In genomic region chr9:128094166-128094949, GRCh38 we compare ENCODE assay signal across 8 cellular contexts. TPM values are rescaled to one million over a fixed set of nuclear protein-coding genes. Genes with fewer than 3 reads are reported as not detected.
A peak's percentile ranks its signal among the peaks of the same experiment; 100 is the strongest.
DNase-seq lines count a peak whose midpoint lies in the region; ATAC-seq lines count a peak whose summit lies in the region.

No MANE protein-coding gene starts in this region.

- CTCF ChIA-PET in activated CD4-positive, alpha-beta memory T cell treated with anti-CD3 and anti-CD28 coated beads, Interleukin-2, amount 10 ng/mL, durations not matched to agents 7 days and 5 days (lab: Charles Lee), result interaction anchor here (1.0 to 2.6 kb wide), 9 partner anchors 9 to 152 kb away, joined by 3 to 8 read pairs (median 4); no protein-coding TSS in a partner anchor

- H3K36me3 Mint-ChIP-seq in activated CD4-positive, alpha-beta memory T cell treated with anti-CD3 and anti-CD28 coated beads, Interleukin-2, amount 10 ng/mL, durations not matched to agents 7 days and 5 days (ENCODE audit: low read depth), result peaks cover 20% of the 10 kb centered on the region

- POLR2A ChIA-PET in activated CD4-positive, alpha-beta memory T cell treated with anti-CD3 and anti-CD28 coated beads, Interleukin-2, amount 10 ng/mL, durations not matched to agents 7 days and 5 days (lab: Charles Lee), result interaction anchor here (0.7 to 3.3 kb wide), 14 partner anchors 8 to 139 kb away, joined by 3 to 11 read pairs (median 3); partner anchors contain the start of genes NAIF1 and SLC25A25

- H3K4me3 Mint-ChIP-seq in activated CD4-positive, alpha-beta memory T cell treated with anti-CD3 and anti-CD28 coated beads, Interleukin-2, amount 10 ng/mL, durations not matched to agents 7 days and 5 days, result peak overlapping the region; percentile 33

- DNase-seq in AG20443 (ENCODE audit: low spot score), result peak; percentile 94
- DNase-seq in NCI-H748 (lab: John Stamatoyannopoulos, UW; ENCODE audit: unreplicated experiment), result peak; percentile 94
- peak; percentile 82 for DNase-seq in activated CD4-positive, alpha-beta memory T cell treated with anti-CD3 and anti-CD28 coated beads, Interleukin-2, amount 10 ng/mL, durations not matched to agents 7 days and 5 days
- peak; percentile 60 for DNase-seq in effector CD4-positive, alpha-beta T cell
- peak; percentile 94 for DNase-seq in medulla oblongata (ENCODE audit: extremely low spot score)
- peak; percentile 70 to 87 (median 75) for DNase-seq in stimulated activated CD4-positive, alpha-beta T cell treated with anti-CD3 and anti-CD28 coated beads, TNF-alpha, amount 100 ng/mL, for 24 hours (ENCODE audit: low read depth in 3 of 3)

- peak; percentile 79 for ATAC-seq in GM19324 (IDR thresholded peaks at IDR 0.05; ENCODE audit: low FRiP score, unreplicated experiment)
- ATAC-seq in HG03442 (IDR thresholded peaks at IDR 0.05; ENCODE audit: unreplicated experiment), result peak; percentile 78

- H3K9me3 Mint-ChIP-seq in activated CD4-positive, alpha-beta memory T cell treated with anti-CD3 and anti-CD28 coated beads, Interleukin-2, amount 10 ng/mL, durations not matched to agents 7 days and 5 days, result no peaks in the 10 kb centered on the region

- H3K4me1 Mint-ChIP-seq in activated CD4-positive, alpha-beta memory T cell treated with anti-CD3 and anti-CD28 coated beads, Interleukin-2, amount 10 ng/mL, durations not matched to agents 7 days and 5 days, result peaks cover 73% of the 10 kb centered on the region

- H3K27me3 Mint-ChIP-seq in activated CD4-positive, alpha-beta memory T cell treated with anti-CD3 and anti-CD28 coated beads, Interleukin-2, amount 10 ng/mL, durations not matched to agents 7 days and 5 days, result no peaks in the 10 kb centered on the region

- H3K27ac Mint-ChIP-seq in activated CD4-positive, alpha-beta memory T cell treated with anti-CD3 and anti-CD28 coated beads, Interleukin-2, amount 10 ng/mL, durations not matched to agents 7 days and 5 days, result peak overlapping the region; percentile 83

RNA-seq across cellular contexts. Expression of gene SLC25A25, which starts 26.3 kb away (rescaled TPM):
- total RNA-seq in activated CD4-positive, alpha-beta memory T cell treated with anti-CD3 and anti-CD28 coated beads, Interleukin-2, amount 10 ng/mL, durations not matched to agents 7 days and 5 days, result 10 to 100 TPM; 21.3 to 22.2 TPM

RNA-seq across cellular contexts. Expression of gene NAIF1, which starts 27.2 kb away (rescaled TPM):
- total RNA-seq in activated CD4-positive, alpha-beta memory T cell treated with anti-CD3 and anti-CD28 coated beads, Interleukin-2, amount 10 ng/mL, durations not matched to agents 7 days and 5 days, result 10 to 100 TPM; 12.0 to 14.1 TPM

RNA-seq across cellular contexts. Expression of gene PTGES2, which starts 33.2 kb away (rescaled TPM):
- 10 to 100 TPM; 35.6 to 38.1 TPM for total RNA-seq in activated CD4-positive, alpha-beta memory T cell treated with anti-CD3 and anti-CD28 coated beads, Interleukin-2, amount 10 ng/mL, durations not matched to agents 7 days and 5 days

RNA-seq across cellular contexts. Expression of gene LCN2, which starts 54.9 kb away (rescaled TPM):
- not detected for total RNA-seq in activated CD4-positive, alpha-beta memory T cell treated with anti-CD3 and anti-CD28 coated beads, Interleukin-2, amount 10 ng/mL, durations not matched to agents 7 days and 5 days

Comparison
In these comparisons a context has a peak if more than half of its experiments do, and no peak if none do; other contexts are left out.
1. Peak in every context shown above with its lines: DNase-seq and ATAC-seq.